8 cellular contexts compared by ENCODE assay signal in genomic region chr16:53346-54236, GRCh38. TPM values are rescaled to one million over a fixed set of nuclear protein-coding genes. Genes with fewer than 3 reads are reported as not detected.
DNase-seq lines count a peak whose midpoint lies in the region; ATAC-seq, FAIRE-seq and TF ChIP-seq lines count a peak whose summit lies in the region.

Gene POLR3K, minus strand, starts transcription at chr16:53608. Its CDS starts 22 bp downstream, at chr16:53586.
Gene SNRNP25, plus strand, starts transcription at chr16:53828. Its CDS starts 189 bp downstream, at chr16:54017.

- peak; percentile 99 for FAIRE-seq in GM12892 (lab: Jason Lieb, UNC)

- H3K27me3 ChIP-seq in adipocyte (replicated peaks; ENCODE audit: control insufficient read depth, insufficient read depth, low read length), result no peaks in the 10 kb centered on the region
- no peaks in the 10 kb centered on the region for H3K27me3 ChIP-seq in upper lobe of right lung

- intact Hi-C loops in left cardiac atrium (cut with DNase I), result no loop called here
- intact Hi-C loops in posterior vena cava (cut with DNase I), result no loop called here
- intact Hi-C loops in upper lobe of right lung (cut with DNase I), result no loop called here

- H3K36me3 ChIP-seq in adipocyte (ENCODE audit: control insufficient read depth, insufficient read depth, low read length, severe bottlenecking) (peaks cover 32% of the 10 kb centered on the region), upper lobe of right lung (peaks cover 23% of the 10 kb centered on the region)

- peak; percentile 99 for DNase-seq in GM12892 (ENCODE audit: insufficient read length)
- peak; percentile 87 for DNase-seq in NCI-H1436 treated with DMSO at 0.1 percent for 48 hours (lab: John Stamatoyannopoulos, UW)
- DNase-seq in T follicular helper cell (ENCODE audit: low read depth), result peak; percentile 98
- DNase-seq in adipocyte (ENCODE audit: low read depth), result peak; percentile 99
- peak; percentile 100 for DNase-seq in left cardiac atrium
- DNase-seq in posterior vena cava (ENCODE audit: low spot score), result peak; percentile 100
- peak; percentile 99 for DNase-seq in upper lobe of right lung

- ATAC-seq in HG02840 (IDR thresholded peaks at IDR 0.05; ENCODE audit: low FRiP score, unreplicated experiment) (peak; percentile 89), left cardiac atrium (peak; percentile 96 to 98), upper lobe of right lung (peak; percentile 97)

- no peaks in the 10 kb centered on the region for H3K9me3 ChIP-seq in adipocyte (ENCODE audit: control insufficient read depth, low read length)
- no peaks in the 10 kb centered on the region for H3K9me3 ChIP-seq in upper lobe of right lung

- H3K4me1 ChIP-seq in adipocyte (ENCODE audit: control insufficient read depth, insufficient read depth, low read length) (peaks cover 10% of the 10 kb centered on the region), upper lobe of right lung (peaks cover 10% of the 10 kb centered on the region)

- TF ChIP-seq POLR2A in GM12892 (IDR thresholded peaks at IDR 0.05; ENCODE audit: low read depth, low read length), result peak; percentile 93

- TF ChIP-seq CTCF in upper lobe of right lung (IDR thresholded peaks at IDR 0.05), result no peak

- peak within 1 kb of the TSS; percentile 88 for H3K9ac ChIP-seq in adipocyte (ENCODE audit: low read length)

- H3K27ac ChIP-seq in upper lobe of right lung, result peak within 1 kb of the TSS; percentile 76

- H3K4me3 ChIP-seq in adipocyte (ENCODE audit: low read length) (peak within 1 kb of the TSS; percentile 90), upper lobe of right lung (peak within 1 kb of the TSS; percentile 90)

RNA-seq across cellular contexts. Expression of gene POLR3K, which starts in this region (rescaled TPM):
- 55.9 TPM for polyA plus RNA-seq in GM12892 (2012; ENCODE audit: missing spikeins)
- total RNA-seq in left cardiac atrium (10 to 100 TPM; 11.4 to 11.7 TPM), posterior vena cava (1 to 10 TPM; 7.4 to 7.9 TPM), upper lobe of right lung (12.0 TPM)

RNA-seq across cellular contexts. Expression of gene SNRNP25, which starts in this region (rescaled TPM):
- 70.2 TPM for polyA plus RNA-seq in GM12892 (2012; ENCODE audit: missing spikeins)
- 10 to 100 TPM; 54.7 to 56.9 TPM for total RNA-seq in left cardiac atrium
- 10 to 100 TPM; 11.2 to 11.6 TPM for total RNA-seq in posterior vena cava
- total RNA-seq in upper lobe of right lung, result 11.6 TPM

Comparison
In these comparisons a context has a peak if more than half of its experiments do, and no peak if none do; other contexts are left out.
1. Peak in every context shown above with its lines: DNase-seq, ATAC-seq, H3K4me3 ChIP-seq and H3K27ac ChIP-seq.